11 cellular contexts compared by ENCODE assay signal in the genomic region with DNA sequence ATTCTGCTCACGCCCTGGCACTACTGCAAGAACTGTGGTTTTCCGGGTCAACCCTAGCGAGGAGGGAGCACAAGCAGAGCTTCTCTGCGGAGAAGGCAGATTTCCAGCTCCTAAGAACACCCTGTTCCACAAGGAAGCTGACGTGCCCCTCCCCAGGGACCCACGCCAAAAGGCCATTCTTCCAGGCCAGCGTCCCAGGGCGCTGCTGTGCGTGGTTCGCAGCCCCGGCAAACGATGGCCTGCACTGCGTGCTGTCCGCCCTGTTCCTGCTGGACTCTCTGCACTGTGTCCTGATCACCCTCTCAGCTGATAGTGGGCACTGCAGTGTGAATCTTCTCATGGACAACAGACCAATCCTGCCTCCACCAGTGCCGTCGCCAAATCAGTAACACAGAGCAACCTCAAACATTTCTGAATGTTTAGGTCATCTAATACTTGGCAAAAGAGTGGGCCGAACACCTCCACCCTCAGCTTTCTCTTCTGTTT. TPM values are rescaled to one million over a fixed set of nuclear protein-coding genes. Genes with fewer than 3 reads are reported as not detected.
DNase-seq lines count a peak whose midpoint lies in the region; ATAC-seq and TF ChIP-seq lines count a peak whose summit lies in the region.
"Had no signal": no experiment of that assay in that cellular context is flagged by ENCODE, and none has a peak within 500 bp of the region (broad histone marks: within the 10 kb centered on the region; RNA-seq: fewer than 3 reads in every experiment).

No MANE protein-coding gene starts in this region.

- no peak for ATAC-seq in T-cell (replicated peaks in 1 of 4)
- no peak for ATAC-seq in HG02642 (IDR thresholded peaks at IDR 0.05; ENCODE audit: poor library complexity, unreplicated experiment)
- ATAC-seq in activated CD4-positive, CD25-positive, alpha-beta regulatory T cell treated with anti-CD3 and anti-CD28 coated beads, Interleukin-2, amount 50 U/mL, for 24 hours = no peak

- H3K4me1 ChIP-seq in stomach = peaks cover 5 to 34% (median 24%) of the 10 kb centered on the region in 4 donors

- H3K9me3 ChIP-seq in stomach = no peaks in the 10 kb centered on the region

- no peaks in the 10 kb centered on the region for H3K27me3 ChIP-seq in stomach

- no peak overlapping the region for H3K4me3 ChIP-seq in stomach

- TF ChIP-seq CTCF in chondrocyte (IDR thresholded peaks at IDR 0.05) (no peak), stomach (IDR thresholded peaks at IDR 0.05) (no peak)

- peak overlapping the region; percentile 29 for H3K4me3 Mint-ChIP-seq in chondrocyte (ENCODE audit: unreplicated experiment)
- no peak overlapping the region for H3K4me3 Mint-ChIP-seq in T-cell

- POLR2A ChIA-PET in T-cell (lab: Charles Lee) = interaction anchor here in 1 of 2 donors (0.6 kb wide), 1 partner anchor 50 kb away, joined by 4 read pairs; no protein-coding TSS in a partner anchor

- H3K9me3 Mint-ChIP-seq in chondrocyte (ENCODE audit: low read depth) = no peaks in the 10 kb centered on the region
- no peaks in the 10 kb centered on the region for H3K9me3 Mint-ChIP-seq in T-cell

- H3K36me3 Mint-ChIP-seq in chondrocyte (ENCODE audit: low read depth) = peaks cover 22% of the 10 kb centered on the region
- H3K36me3 Mint-ChIP-seq in T-cell = peaks cover 61% of the 10 kb centered on the region

- DNase-seq in HT1080 (ENCODE audit: low read depth) (peak; percentile 23), chondrocyte (ENCODE audit: low spot score) (peak; percentile 85), kidney tubule cell (ENCODE audit: low spot score) (peak; percentile 72), stomach (peak; percentile 88), T-cell (no peak), T-helper 9 cell (no peak)
- DNase-seq: dermis blood vessel endothelial cell; NCI-H774; stimulated activated CD8-positive, alpha-beta memory T cell treated with anti-CD3 and anti-CD28 coated beads, Interleukin-4, amount 100 ng/mL, for 48 hours had no signal

- CTCF ChIA-PET in T-cell (lab: Charles Lee) = no interaction called here

- H3K27ac ChIP-seq in stomach = peak overlapping the region; percentile 80 to 86 (median 81)

- intact Hi-C loops in stomach (cut with DNase I; ENCODE audit: low total_unique reads) = no loop called here

- H3K27me3 Mint-ChIP-seq in chondrocyte (ENCODE audit: low read depth) = no peaks in the 10 kb centered on the region
- H3K27me3 Mint-ChIP-seq in T-cell = no peaks in the 10 kb centered on the region

- peaks cover 36% of the 10 kb centered on the region for H3K4me1 Mint-ChIP-seq in chondrocyte (ENCODE audit: low read depth)
- H3K4me1 Mint-ChIP-seq in T-cell = no peaks in the 10 kb centered on the region

- peak; percentile 85 for TF ChIP-seq EP300 in stomach (IDR thresholded peaks at IDR 0.05)

- TF ChIP-seq POLR2A in stomach (IDR thresholded peaks at IDR 0.05) = no peak

- 43 to 74% (median 50%) methylated on average over 8 to 17 of the region's 17 CpGs for WGBS in stomach, 5 donors

- H3K36me3 ChIP-seq in stomach = peaks cover 21 to 98% (median 87%) of the 10 kb centered on the region in 4 donors

- H3K27ac Mint-ChIP-seq in chondrocyte (ENCODE audit: unreplicated experiment) (peak overlapping the region; percentile 95), T-cell (no peak overlapping the region)

RNA-seq across cellular contexts. Expression of gene ADI1, which starts 49.1 kb away (rescaled TPM):
- 98.8 and 106 TPM in 2 replicates for total RNA-seq in HT1080 (2014; rRNA removed; shearing (Covaris generic))
- polyA plus RNA-seq in HT1080 (2015; cell fraction: cytosol; rRNA removed) = 49.8 and 50.5 TPM in 2 replicates
- polyA plus RNA-seq in HT1080 (2015; cell fraction: nucleus; rRNA removed) = 22.5 and 27.3 TPM in 2 replicates
- total RNA-seq in chondrocyte = 38.0 to 51.2 TPM (median 41.8 TPM) in 3 replicates
- total RNA-seq in stomach = 10 to 100 TPM; 25.1 to 67.7 (median 56.2) TPM
- 100 to 1,000 TPM in 2 of 3 donors, 10 to 100 TPM in 1; 78.3 to 124 (median 110) TPM for polyA plus RNA-seq in stomach
- total RNA-seq in T-cell = 10 to 100 TPM; 20.9 to 29.0 (median 28.3) TPM

Comparison
In these comparisons a context has a peak if more than half of its experiments do, and no peak if none do; other contexts are left out.
1. DNase-seq: peak in HT1080 (single experiment), chondrocyte (single experiment), kidney tubule cell (single experiment) and stomach (single experiment); none in T-cell (0 of 34) and T-helper 9 cell (single experiment).